Comparison of ENCODE assay signal across 7 cellular contexts in the genomic region with DNA sequence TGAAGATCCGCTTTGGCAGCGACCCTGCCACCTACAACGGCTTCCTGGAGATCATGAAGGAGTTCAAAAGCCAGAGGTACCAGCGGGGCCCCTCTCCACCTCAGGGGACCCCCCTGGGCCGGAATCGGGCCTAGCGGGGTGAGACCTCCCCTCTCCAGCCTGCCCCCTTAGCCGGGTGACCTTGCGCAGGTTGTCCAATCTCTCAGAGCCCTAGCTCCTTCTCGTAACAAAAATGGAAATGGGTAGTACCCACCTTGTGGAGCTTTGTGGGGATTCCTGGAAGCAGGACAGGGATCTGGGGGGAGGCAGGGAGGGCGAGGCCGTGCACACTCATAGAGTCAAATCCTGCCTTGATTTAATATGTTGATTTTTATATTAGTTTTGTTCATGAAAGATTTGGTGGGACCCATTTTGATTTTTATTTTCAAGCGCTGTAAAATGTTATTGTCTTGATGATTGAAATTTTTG. TPM values are rescaled to one million over a fixed set of nuclear protein-coding genes. Genes with fewer than 3 reads are reported as not detected.
DNase-seq lines count a peak whose midpoint lies in the region; ATAC-seq and TF ChIP-seq lines count a peak whose summit lies in the region.

No MANE protein-coding gene starts in this region.

- H3K9ac ChIP-seq in HCT116 (ENCODE audit: low read length) (peak overlapping the region; percentile 97), iPS-15b (ENCODE audit: low read depth, low read length) (peak overlapping the region; percentile 76)

- no peaks in the 10 kb centered on the region for H3K27me3 ChIP-seq in HCT116 (ENCODE audit: insufficient read depth, low read length)
- no peaks in the 10 kb centered on the region for H3K27me3 ChIP-seq in iPS-15b (ENCODE audit: control insufficient read depth, insufficient read depth, low read length)

- H3K4me3 Mint-ChIP-seq in activated T-helper 1 cell treated with anti-CD3 and anti-CD28 coated beads, Interleukin-12 subunit alpha, Interleukin-12 subunit beta, Interleukin-2, Interleukin-4 antibody, amounts not matched to agents 30 ng/mL and 10 ng/mL and 1 ng/mL, durations not matched to agents 14 hours and 24 hours and 36 hours, result peak overlapping the region; percentile 88
- peak overlapping the region; percentile 90 to 91 for H3K4me3 Mint-ChIP-seq in stimulated activated naive CD8-positive, alpha-beta T cell treated with anti-CD3 and anti-CD28 coated beads, Interleukin-15, amount 100 ng/mL, for 72 hours

- H3K4me1 Mint-ChIP-seq in activated T-helper 1 cell treated with anti-CD3 and anti-CD28 coated beads, Interleukin-12 subunit alpha, Interleukin-12 subunit beta, Interleukin-2, Interleukin-4 antibody, amounts not matched to agents 30 ng/mL and 10 ng/mL and 1 ng/mL, durations not matched to agents 14 hours and 24 hours and 36 hours (ENCODE audit: low read depth), result peaks cover 32% of the 10 kb centered on the region
- peaks cover 32% of the 10 kb centered on the region for H3K4me1 Mint-ChIP-seq in stimulated activated naive CD8-positive, alpha-beta T cell treated with anti-CD3 and anti-CD28 coated beads, Interleukin-15, amount 100 ng/mL, for 72 hours

- H3K36me3 ChIP-seq in HCT116 (ENCODE audit: control insufficient read depth in 1 of 2, insufficient read depth in 2 of 2, low read length in 2 of 2), result peaks cover 18 to 24% of the 10 kb centered on the region in 2 experiments
- H3K36me3 ChIP-seq in iPS-15b (ENCODE audit: control insufficient read depth, insufficient read depth, low read length), result peaks cover 37% of the 10 kb centered on the region

- ATAC-seq in HCT116 (peak; percentile 36), GM21737 (IDR thresholded peaks at IDR 0.05; ENCODE audit: unreplicated experiment) (no peak), GM19351 (IDR thresholded peaks at IDR 0.05; ENCODE audit: unreplicated experiment) (no peak)
- no peak for ATAC-seq in stimulated activated naive CD8-positive, alpha-beta T cell treated with anti-CD3 and anti-CD28 coated beads, Interleukin-15, amount 100 ng/mL, for 72 hours

- H3K4me2 ChIP-seq in HCT116 (ENCODE audit: low read length), result peak overlapping the region; percentile 97

- TF ChIP-seq CTCF in HCT116 (IDR thresholded peaks at IDR 0.05 in 2 of 3, conservative IDR thresholded peaks at IDR 0.05 in 1 of 3; ENCODE audit: borderline replicate concordance in 1 of 3, insufficient read depth in 1 of 3, low read depth in 2 of 3, low read length in 2 of 3), result no peak

- H3K27me3 Mint-ChIP-seq in activated T-helper 1 cell treated with anti-CD3 and anti-CD28 coated beads, Interleukin-12 subunit alpha, Interleukin-12 subunit beta, Interleukin-2, Interleukin-4 antibody, amounts not matched to agents 30 ng/mL and 10 ng/mL and 1 ng/mL, durations not matched to agents 14 hours and 24 hours and 36 hours (ENCODE audit: insufficient read depth), result peaks cover 23% of the 10 kb centered on the region
- peaks cover 28% of the 10 kb centered on the region for H3K27me3 Mint-ChIP-seq in stimulated activated naive CD8-positive, alpha-beta T cell treated with anti-CD3 and anti-CD28 coated beads, Interleukin-15, amount 100 ng/mL, for 72 hours

- peaks cover 25% of the 10 kb centered on the region for H3K79me2 ChIP-seq in HCT116 (ENCODE audit: insufficient read depth, low read length)

- H3K9me3 ChIP-seq in HCT116 (ENCODE audit: control insufficient read depth in 1 of 2, insufficient read depth in 1 of 2, low read depth in 1 of 2, low read length in 2 of 2) (no peaks in the 10 kb centered on the region), iPS-15b (ENCODE audit: control insufficient read depth, insufficient read depth, low read length) (no peaks in the 10 kb centered on the region)

- no peaks in the 10 kb centered on the region for H3K9me3 Mint-ChIP-seq in activated T-helper 1 cell treated with anti-CD3 and anti-CD28 coated beads, Interleukin-12 subunit alpha, Interleukin-12 subunit beta, Interleukin-2, Interleukin-4 antibody, amounts not matched to agents 30 ng/mL and 10 ng/mL and 1 ng/mL, durations not matched to agents 14 hours and 24 hours and 36 hours
- no peaks in the 10 kb centered on the region for H3K9me3 Mint-ChIP-seq in stimulated activated naive CD8-positive, alpha-beta T cell treated with anti-CD3 and anti-CD28 coated beads, Interleukin-15, amount 100 ng/mL, for 72 hours

- H3K4me3 ChIP-seq in HCT116 (replicated peaks in 1 of 2; ENCODE audit: low read depth in 1 of 2, low read length in 2 of 2) (peak overlapping the region; percentile 79 to 99), iPS-15b (ENCODE audit: low read depth, low read length) (peak overlapping the region; percentile 82)

- peaks cover 21 to 36% of the 10 kb centered on the region in 2 experiments for H3K4me1 ChIP-seq in HCT116 (ENCODE audit: control insufficient read depth in 1 of 2, insufficient read depth in 2 of 2, low read length in 2 of 2)
- peaks cover 8% of the 10 kb centered on the region for H3K4me1 ChIP-seq in iPS-15b (ENCODE audit: control insufficient read depth, insufficient read depth, low read length)

- no TSS peak for BruUV-seq in HCT116 (replicated peaks; lab: Mats Ljungman, UMichigan)

- TF ChIP-seq RAD21 in HCT116 (IDR thresholded peaks at IDR 0.05; ENCODE audit: low read depth), result no peak

- TF ChIP-seq POLR2A in HCT116 (IDR thresholded peaks at IDR 0.05; ENCODE audit: borderline replicate concordance, extremely low read depth, insufficient read depth, insufficient read length), result no peak

- CTCF ChIA-PET in HCT116 (lab: Charles Lee), result no interaction called here

- POLR2A ChIA-PET in HCT116 (lab: Charles Lee), result no interaction called here

- DNase-seq in HCT116 (ENCODE audit: low read depth, low spot score) (no peak), NCI-H128 (lab: John Stamatoyannopoulos, UW; ENCODE audit: unreplicated experiment) (no peak)
- no peak for DNase-seq in activated T-helper 1 cell treated with anti-CD3 and anti-CD28 coated beads, Interleukin-12 subunit alpha, Interleukin-12 subunit beta, Interleukin-2, Interleukin-4 antibody, amounts not matched to agents 30 ng/mL and 10 ng/mL and 1 ng/mL, durations not matched to agents 14 hours and 24 hours and 36 hours (ENCODE audit: low spot score)
- no peak for DNase-seq in stimulated activated naive CD8-positive, alpha-beta T cell treated with anti-CD3 and anti-CD28 coated beads, Interleukin-15, amount 100 ng/mL, for 72 hours

- H3K36me3 Mint-ChIP-seq in activated T-helper 1 cell treated with anti-CD3 and anti-CD28 coated beads, Interleukin-12 subunit alpha, Interleukin-12 subunit beta, Interleukin-2, Interleukin-4 antibody, amounts not matched to agents 30 ng/mL and 10 ng/mL and 1 ng/mL, durations not matched to agents 14 hours and 24 hours and 36 hours (ENCODE audit: low read depth), result peaks cover 21% of the 10 kb centered on the region

- RAD21 ChIA-PET in HCT116 (lab: Charles Lee; ENCODE audit: low non-redundant PET in 1 of 2, low total read pairs in 2 of 2, uncharacterized antibody in 2 of 2, unreplicated experiment in 2 of 2), result no interaction called here

- H4K20me1 ChIP-seq in HCT116 (ENCODE audit: insufficient read depth), result no peaks in the 10 kb centered on the region

- H3K27ac ChIP-seq in HCT116 (ENCODE audit: low read depth, low read length), result peak overlapping the region; percentile 56

- no peak overlapping the region for H2AFZ ChIP-seq in HCT116 (ENCODE audit: low read depth, low read length, poor library complexity, severe bottlenecking)

- H3K27ac Mint-ChIP-seq in activated T-helper 1 cell treated with anti-CD3 and anti-CD28 coated beads, Interleukin-12 subunit alpha, Interleukin-12 subunit beta, Interleukin-2, Interleukin-4 antibody, amounts not matched to agents 30 ng/mL and 10 ng/mL and 1 ng/mL, durations not matched to agents 14 hours and 24 hours and 36 hours, result peak overlapping the region; percentile 78
- peak overlapping the region; percentile 83 to 94 for H3K27ac Mint-ChIP-seq in stimulated activated naive CD8-positive, alpha-beta T cell treated with anti-CD3 and anti-CD28 coated beads, Interleukin-15, amount 100 ng/mL, for 72 hours

- H3K9me2 ChIP-seq in HCT116 (ENCODE audit: insufficient read depth), result no peaks in the 10 kb centered on the region

- intact Hi-C loops in HCT116 (cut with micrococcal nuclease), result loop anchor here (10.0 kb wide), 1 partner anchor 115 kb away; a partner anchor contains a TSS
- intact Hi-C loops in activated T-helper 1 cell treated with anti-CD3 and anti-CD28 coated beads, Interleukin-12 subunit alpha, Interleukin-12 subunit beta, Interleukin-2, Interleukin-4 antibody, amounts not matched to agents 30 ng/mL and 10 ng/mL and 1 ng/mL, durations not matched to agents 14 hours and 24 hours and 36 hours (cut with micrococcal nuclease), result loop anchor here (1.0 kb wide), 2 partner anchors 67 to 245 kb away; a partner anchor contains a TSS

TF ChIP-seq in HCT116, 20 proteins besides CTCF, POLR2A, EP300 and RAD21 (continues in another document):
- no peak for TF ChIP-seq SIN3A (IDR thresholded peaks at IDR 0.05; ENCODE audit: low read depth)
- TF ChIP-seq TCF7L2 (IDR thresholded peaks at IDR 0.05; ENCODE audit: borderline replicate concordance, extremely low read depth, insufficient read depth, insufficient read length), result no peak
- TF ChIP-seq, protein P1, sequence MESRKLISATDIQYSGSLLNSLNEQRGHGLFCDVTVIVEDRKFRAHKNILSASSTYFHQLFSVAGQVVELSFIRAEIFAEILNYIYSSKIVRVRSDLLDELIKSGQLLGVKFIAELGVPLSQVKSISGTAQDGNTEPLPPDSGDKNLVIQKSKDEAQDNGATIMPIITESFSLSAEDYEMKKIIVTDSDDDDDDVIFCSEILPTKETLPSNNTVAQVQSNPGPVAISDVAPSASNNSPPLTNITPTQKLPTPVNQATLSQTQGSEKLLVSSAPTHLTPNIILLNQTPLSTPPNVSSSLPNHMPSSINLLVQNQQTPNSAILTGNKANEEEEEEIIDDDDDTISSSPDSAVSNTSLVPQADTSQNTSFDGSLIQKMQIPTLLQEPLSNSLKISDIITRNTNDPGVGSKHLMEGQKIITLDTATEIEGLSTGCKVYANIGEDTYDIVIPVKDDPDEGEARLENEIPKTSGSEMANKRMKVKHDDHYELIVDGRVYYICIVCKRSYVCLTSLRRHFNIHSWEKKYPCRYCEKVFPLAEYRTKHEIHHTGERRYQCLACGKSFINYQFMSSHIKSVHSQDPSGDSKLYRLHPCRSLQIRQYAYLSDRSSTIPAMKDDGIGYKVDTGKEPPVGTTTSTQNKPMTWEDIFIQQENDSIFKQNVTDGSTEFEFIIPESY (IDR thresholded peaks at IDR 0.05; ENCODE audit: extremely low read depth, insufficient replicate concordance, low read length), result no peak
- TF ChIP-seq ZFX (IDR thresholded peaks at IDR 0.05), result no peak; the same call in 1 of the 2 replicates
- TF ChIP-seq EZH2 (IDR thresholded peaks at IDR 0.05), result no peak

RNA-seq across cellular contexts. Expression of a gene that starts 0.7 kb away (rescaled TPM):
- total RNA-seq in HCT116 (2021; ENCODE audit: unreplicated experiment), result 59.9 TPM
- polyA plus RNA-seq in HCT116 (2012), result 32.6 and 38.5 TPM in 2 replicates
- 44.6 and 45.1 TPM in 2 replicates for total RNA-seq in activated T-helper 1 cell treated with anti-CD3 and anti-CD28 coated beads, Interleukin-12 subunit alpha, Interleukin-12 subunit beta, Interleukin-2, Interleukin-4 antibody, amounts not matched to agents 30 ng/mL and 10 ng/mL and 1 ng/mL, durations not matched to agents 14 hours and 24 hours and 36 hours

RNA-seq across cellular contexts. Expression of a gene that starts 58.9 kb away (rescaled TPM):
- 0.10 TPM for total RNA-seq in HCT116 (2021; ENCODE audit: unreplicated experiment)
- not detected in 2 replicates for polyA plus RNA-seq in HCT116 (2012)
- total RNA-seq in activated T-helper 1 cell treated with anti-CD3 and anti-CD28 coated beads, Interleukin-12 subunit alpha, Interleukin-12 subunit beta, Interleukin-2, Interleukin-4 antibody, amounts not matched to agents 30 ng/mL and 10 ng/mL and 1 ng/mL, durations not matched to agents 14 hours and 24 hours and 36 hours, result not detected in 2 replicates
